23 cellular contexts compared by ENCODE assay signal in the genomic region with DNA sequence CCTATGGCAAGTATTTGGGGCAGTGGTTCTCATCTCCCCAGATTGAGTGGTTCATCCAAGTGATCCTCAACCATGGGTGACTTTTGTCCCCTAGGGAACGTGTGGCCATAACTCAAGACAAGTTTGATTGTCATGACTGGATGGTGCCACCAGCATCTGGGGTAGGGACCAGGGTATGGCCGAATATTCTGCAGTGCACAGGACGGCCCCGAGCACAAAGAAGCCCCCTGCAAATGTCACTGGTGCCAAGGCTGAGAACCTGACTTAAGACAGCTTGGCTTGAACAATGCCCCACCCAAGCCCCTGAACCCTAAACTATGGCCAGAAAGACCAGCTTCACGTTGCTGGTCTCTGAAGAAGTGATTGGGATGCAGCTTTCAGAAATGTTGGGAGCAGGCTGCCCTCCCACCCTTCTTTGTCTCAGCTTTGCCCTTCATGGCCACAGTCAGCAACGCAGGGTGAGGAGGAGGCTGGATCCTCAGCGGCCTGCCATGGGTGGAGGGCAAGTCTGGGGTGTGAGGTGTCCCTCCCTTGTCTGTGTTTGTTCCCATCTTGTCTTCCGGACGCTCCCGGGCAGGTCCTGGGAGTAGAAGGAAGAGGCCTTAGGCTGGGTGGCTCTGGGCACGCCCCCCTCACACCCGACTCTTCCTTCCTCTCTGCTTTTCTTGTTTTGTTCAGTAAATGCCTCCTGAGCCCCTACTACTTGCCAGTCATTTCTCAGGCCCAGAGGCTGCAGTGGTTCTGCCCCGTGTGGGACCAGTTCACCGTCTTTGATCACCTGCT. TPM values are rescaled to one million over a fixed set of nuclear protein-coding genes. Genes with fewer than 3 reads are reported as not detected.
DNase-seq lines count a peak whose midpoint lies in the region; ATAC-seq and TF ChIP-seq lines count a peak whose summit lies in the region.
"Had no signal": no experiment of that assay in that cellular context is flagged by ENCODE, and none has a peak within 500 bp of the region (broad histone marks: within the 10 kb centered on the region; RNA-seq: fewer than 3 reads in every experiment).

No MANE protein-coding gene starts in this region.

- DNase-seq in CD14-positive monocyte (ENCODE audit: low spot score) = peak; percentile 3
- DNase-seq in H7 = peak; percentile 27
- DNase-seq in lower lobe of right lung = peak; percentile 30
- DNase-seq in sigmoid colon = peak; percentile 54
- DNase-seq in substantia nigra (lab: John Stamatoyannopoulos, UW) = no peak
- no peak for DNase-seq in NOMO-1 treated with DMSO at 0.1 percent for 48 hours (lab: John Stamatoyannopoulos, UW; ENCODE audit: unreplicated experiment)
- DNase-seq: AML-193; CD4-positive, CD25-positive, alpha-beta regulatory T cell; DMS53; NCI-H1048; NCI-H1417; NCI-H1694 treated with DMSO at 0.1 percent for 48 hours; NCI-H2081; NCI-H2227 treated with DMSO at 0.1 percent for 48 hours; NCI-H69; SIG-M5 had no signal

- H3K27ac Mint-ChIP-seq in CD14-positive monocyte = no peak overlapping the region
- H3K27ac Mint-ChIP-seq: IgD-negative memory B cell had no signal

- no peaks in the 10 kb centered on the region for H3K4me1 ChIP-seq in lower lobe of right lung
- H3K4me1 ChIP-seq in sigmoid colon = peaks cover 0 to 18% (median 0%) of the 10 kb centered on the region in 4 donors

- no peak for TF ChIP-seq POLR2A in sigmoid colon (IDR thresholded peaks at IDR 0.05)

- H3K36me3 ChIP-seq in H7 (replicated peaks; ENCODE audit: control insufficient read depth, insufficient read depth, low read length) = peaks cover 2% of the 10 kb centered on the region
- H3K36me3 ChIP-seq in lower lobe of right lung = no peaks in the 10 kb centered on the region
- H3K36me3 ChIP-seq in sigmoid colon = no peaks in the 10 kb centered on the region

- TF ChIP-seq CTCF in CD14-positive monocyte (IDR thresholded peaks at IDR 0.05) = no peak
- TF ChIP-seq CTCF in lower lobe of right lung (IDR thresholded peaks at IDR 0.05) = no peak
- no peak for TF ChIP-seq CTCF in sigmoid colon (IDR thresholded peaks at IDR 0.05)

- no peak overlapping the region for H3K4me3 Mint-ChIP-seq in CD14-positive monocyte
- H3K4me3 Mint-ChIP-seq: CD4-positive, CD25-positive, alpha-beta regulatory T cell had no signal

- no peaks in the 10 kb centered on the region for H3K9me3 Mint-ChIP-seq in CD14-positive monocyte
- H3K9me3 Mint-ChIP-seq: CD4-positive, CD25-positive, alpha-beta regulatory T cell; IgD-negative memory B cell had no signal

- H3K27me3 ChIP-seq in H7 (ENCODE audit: control insufficient read depth, insufficient read depth, low read length) (no peaks in the 10 kb centered on the region), lower lobe of right lung (ENCODE audit: low read depth) (no peaks in the 10 kb centered on the region), sigmoid colon (no peaks in the 10 kb centered on the region)

- H3K36me3 Mint-ChIP-seq in CD14-positive monocyte = no peaks in the 10 kb centered on the region
- H3K36me3 Mint-ChIP-seq: CD4-positive, CD25-positive, alpha-beta regulatory T cell had no signal

- intact Hi-C loops in CD14-positive monocyte (cut with micrococcal nuclease) = no loop called here
- intact Hi-C loops in lower lobe of right lung (cut with DNase I) = no loop called here
- intact Hi-C loops in sigmoid colon (cut with DNase I) = no loop called here

- H3K27ac ChIP-seq in lower lobe of right lung = no peak overlapping the region
- no peak overlapping the region for H3K27ac ChIP-seq in sigmoid colon
- H3K27ac ChIP-seq in substantia nigra (ENCODE audit: low read depth, low read length, poor library complexity, severe bottlenecking) = no peak overlapping the region
- H3K27ac ChIP-seq: A549, SK-N-MC had no signal

- no peak for TF ChIP-seq EP300 in sigmoid colon (IDR thresholded peaks at IDR 0.05)

- WGBS in sigmoid colon, 2 donors = 79 to 88% methylated on average over 14 of the region's 14 CpGs

- H3K4me3 ChIP-seq in H7 (ENCODE audit: insufficient read depth, low read depth, low read length) = no peak overlapping the region
- no peak overlapping the region for H3K4me3 ChIP-seq in lower lobe of right lung
- no peak overlapping the region for H3K4me3 ChIP-seq in sigmoid colon
- H3K4me3 ChIP-seq: A549, SK-N-MC had no signal

- H3K9me3 ChIP-seq in lower lobe of right lung (no peaks in the 10 kb centered on the region), sigmoid colon (no peaks in the 10 kb centered on the region)
- H3K9me3 ChIP-seq: A549 had no signal

- no peak for ATAC-seq in lower lobe of right lung
- no peak for ATAC-seq in GM18519 (IDR thresholded peaks at IDR 0.05; ENCODE audit: low FRiP score, unreplicated experiment)
- ATAC-seq in GM18511 (IDR thresholded peaks at IDR 0.05; ENCODE audit: unreplicated experiment) = no peak
- ATAC-seq: A549, HCT116, Panc1 had no signal

- H3K27me3 Mint-ChIP-seq in CD14-positive monocyte (ENCODE audit: low read depth in 3 of 3) = peaks cover 0 to 1% (median under 1%) of the 10 kb centered on the region in 3 donors
- H3K27me3 Mint-ChIP-seq: CD4-positive, CD25-positive, alpha-beta regulatory T cell had no signal

- peaks cover 4% of the 10 kb centered on the region for H3K4me1 Mint-ChIP-seq in CD14-positive monocyte
- H3K4me1 Mint-ChIP-seq: CD4-positive, CD25-positive, alpha-beta regulatory T cell; IgD-negative memory B cell had no signal

RNA-seq across cellular contexts. Expression of gene GREB1, which starts 43.4 kb away (rescaled TPM):
- polyA plus RNA-seq in CD14-positive monocyte (not detected), sigmoid colon (under 1 TPM in 2 of 3 donors, not detected in 1; 0.28 to 0.46 TPM)
- total RNA-seq in H7 (2014; rRNA removed; shearing (Covaris generic)) = 16.9 and 17.3 TPM in 2 replicates
- total RNA-seq in lower lobe of right lung (2.3 TPM), sigmoid colon (1 to 10 TPM in 3 of 4 donors, under 1 TPM in 1; 0.71 to 2.5 (median 1.6) TPM)
- polyA plus RNA-seq: IgD-negative memory B cell had no signal

Comparison
In these comparisons a context has a peak if more than half of its experiments do, and no peak if none do; other contexts are left out.
1. DNase-seq: peak in CD14-positive monocyte (single experiment), H7 (single experiment), lower lobe of right lung (single experiment) and sigmoid colon (single experiment); none in substantia nigra (0 of 49) and NOMO-1 treated with DMSO at 0.1 percent for 48 hours (single experiment).